In genomic region chr9:20512636-20513035, GRCh38 we compare ENCODE assay signal across 17 cellular contexts.
DNase-seq lines count a peak whose midpoint lies in the region; ATAC-seq and TF ChIP-seq lines count a peak whose summit lies in the region.
"Had no signal": no experiment of that assay in that cellular context is flagged by ENCODE, and none has a peak within 500 bp of the region (broad histone marks: within the 10 kb centered on the region; RNA-seq: fewer than 3 reads in every experiment).

No MANE protein-coding gene starts in this region.

- H3K4me3 ChIP-seq in epithelial cell of esophagus (ENCODE audit: low read length) = no peak overlapping the region
- H3K4me3 ChIP-seq in skeletal muscle satellite cell (ENCODE audit: low read length) = no peak overlapping the region
- no peak overlapping the region for H3K4me3 ChIP-seq in body of pancreas
- no peak overlapping the region for H3K4me3 ChIP-seq in neural progenitor cell
- H3K4me3 ChIP-seq: BLaER1 treated with 17β-estradiol and CSF1 and Interleukin-3, amounts not matched to agents 10 nM and 100 nM; MG63 had no signal

- H2AFZ ChIP-seq in neural progenitor cell (replicated peaks) = no peak overlapping the region

- no peak for TF ChIP-seq POLR2A in body of pancreas (IDR thresholded peaks at IDR 0.05)

- H3K4me3 Mint-ChIP-seq in activated naive CD8-positive, alpha-beta T cell treated with anti-CD3 and anti-CD28 coated beads, Interleukin-2, amount 10 ng/mL, durations not matched to agents 7 days and 5 days = peak overlapping the region; percentile 62
- no peak overlapping the region for H3K4me3 Mint-ChIP-seq in activated naive CD8-positive, alpha-beta T cell treated with anti-CD3 and anti-CD28 coated beads, Interleukin-2, amount 50 U/mL, for 24 hours
- no peak overlapping the region for H3K4me3 Mint-ChIP-seq in neural progenitor cell

- POLR2A ChIA-PET in activated naive CD8-positive, alpha-beta T cell treated with anti-CD3 and anti-CD28 coated beads, Interleukin-2, amount 10 ng/mL, durations not matched to agents 7 days and 5 days (lab: Charles Lee) = interaction anchor here (0.8 to 2.7 kb wide), 5 partner anchors 10 to 171 kb away, joined by 3 to 22 read pairs (median 3); partner anchors contain the start of genes FOCAD and MLLT3

- intact Hi-C loops in body of pancreas (cut with DNase I) = no loop called here

- peak overlapping the region; percentile 82 for H3K27ac Mint-ChIP-seq in activated naive CD8-positive, alpha-beta T cell treated with anti-CD3 and anti-CD28 coated beads, Interleukin-2, amount 10 ng/mL, durations not matched to agents 7 days and 5 days
- H3K27ac Mint-ChIP-seq in activated naive CD8-positive, alpha-beta T cell treated with anti-CD3 and anti-CD28 coated beads, Interleukin-2, amount 50 U/mL, for 24 hours = no peak overlapping the region
- H3K27ac Mint-ChIP-seq in neural progenitor cell = no peak overlapping the region

- peaks cover 57% of the 10 kb centered on the region for H3K36me3 Mint-ChIP-seq in activated naive CD8-positive, alpha-beta T cell treated with anti-CD3 and anti-CD28 coated beads, Interleukin-2, amount 10 ng/mL, durations not matched to agents 7 days and 5 days
- peaks cover 8% of the 10 kb centered on the region for H3K36me3 Mint-ChIP-seq in activated naive CD8-positive, alpha-beta T cell treated with anti-CD3 and anti-CD28 coated beads, Interleukin-2, amount 50 U/mL, for 24 hours (ENCODE audit: low read depth)
- no peaks in the 10 kb centered on the region for H3K36me3 Mint-ChIP-seq in neural progenitor cell

- H3K27ac ChIP-seq in body of pancreas = no peak overlapping the region
- no peak overlapping the region for H3K27ac ChIP-seq in neural progenitor cell
- H3K27ac ChIP-seq: BLaER1 treated with 17β-estradiol and CSF1 and Interleukin-3, amounts not matched to agents 10 nM and 100 nM; epithelial cell of prostate had no signal

- H3K27me3 ChIP-seq in skeletal muscle satellite cell (ENCODE audit: control insufficient read depth, insufficient read depth, low read length) (no peaks in the 10 kb centered on the region), body of pancreas (no peaks in the 10 kb centered on the region), neural progenitor cell (no peaks in the 10 kb centered on the region)
- H3K27me3 ChIP-seq: BLaER1 treated with 17β-estradiol and CSF1 and Interleukin-3, amounts not matched to agents 10 nM and 100 nM; MG63 had no signal

- H3K4me2 ChIP-seq in skeletal muscle satellite cell (ENCODE audit: low read length) (peak overlapping the region; percentile 43), neural progenitor cell (no peak overlapping the region)
- H3K4me2 ChIP-seq: BLaER1 treated with 17β-estradiol and CSF1 and Interleukin-3, amounts not matched to agents 10 nM and 100 nM had no signal

- H3K79me2 ChIP-seq in neural progenitor cell (ENCODE audit: low read depth) = no peaks in the 10 kb centered on the region

- TF ChIP-seq CTCF in epithelial cell of esophagus (IDR thresholded peaks at IDR 0.05; ENCODE audit: insufficient read depth, low read depth, low read length, missing control alignments) (no peak), body of pancreas (IDR thresholded peaks at IDR 0.05) (no peak), neural progenitor cell (IDR thresholded peaks at IDR 0.05) (no peak)

- H3K4me1 ChIP-seq in skeletal muscle satellite cell (ENCODE audit: control insufficient read depth, insufficient read depth, low read length) (peaks cover 20% of the 10 kb centered on the region), body of pancreas (no peaks in the 10 kb centered on the region), neural progenitor cell (no peaks in the 10 kb centered on the region)

- H3F3A ChIP-seq in neural progenitor cell (ENCODE audit: low read depth) = no peaks in the 10 kb centered on the region

- no peaks in the 10 kb centered on the region for H3K36me3 ChIP-seq in skeletal muscle satellite cell (ENCODE audit: insufficient read depth, low read length)
- no peaks in the 10 kb centered on the region for H3K36me3 ChIP-seq in body of pancreas (replicated peaks in 1 of 2; ENCODE audit: insufficient read depth in 1 of 2, low read depth in 2 of 2)
- H3K36me3 ChIP-seq in neural progenitor cell = no peaks in the 10 kb centered on the region
- H3K36me3 ChIP-seq: BLaER1 treated with 17β-estradiol and CSF1 and Interleukin-3, amounts not matched to agents 10 nM and 100 nM; MG63 had no signal

- H3K9me3 Mint-ChIP-seq in activated naive CD8-positive, alpha-beta T cell treated with anti-CD3 and anti-CD28 coated beads, Interleukin-2, amount 10 ng/mL, durations not matched to agents 7 days and 5 days = peaks cover 2% of the 10 kb centered on the region
- no peaks in the 10 kb centered on the region for H3K9me3 Mint-ChIP-seq in activated naive CD8-positive, alpha-beta T cell treated with anti-CD3 and anti-CD28 coated beads, Interleukin-2, amount 50 U/mL, for 24 hours
- peaks cover 5% of the 10 kb centered on the region for H3K9me3 Mint-ChIP-seq in neural progenitor cell

- peaks cover 83% of the 10 kb centered on the region for H3K4me1 Mint-ChIP-seq in activated naive CD8-positive, alpha-beta T cell treated with anti-CD3 and anti-CD28 coated beads, Interleukin-2, amount 10 ng/mL, durations not matched to agents 7 days and 5 days
- peaks cover 64% of the 10 kb centered on the region for H3K4me1 Mint-ChIP-seq in activated naive CD8-positive, alpha-beta T cell treated with anti-CD3 and anti-CD28 coated beads, Interleukin-2, amount 50 U/mL, for 24 hours
- H3K4me1 Mint-ChIP-seq in neural progenitor cell = peaks cover 3% of the 10 kb centered on the region

- peak; percentile 57 for ATAC-seq in activated naive CD8-positive, alpha-beta T cell treated with anti-CD3 and anti-CD28 coated beads, Interleukin-2, amount 10 ng/mL, durations not matched to agents 7 days and 5 days (ENCODE audit: low read depth)
- ATAC-seq in activated naive CD8-positive, alpha-beta T cell treated with anti-CD3 and anti-CD28 coated beads, Interleukin-2, amount 50 U/mL, for 24 hours = no peak
- no peak for ATAC-seq in body of pancreas
- ATAC-seq: Panc1; stimulated activated naive CD8-positive, alpha-beta T cell treated with anti-CD3 and anti-CD28 coated beads, Interleukin-15, Interleukin-2, amounts not matched to agents 100 U/mL and 50 U/mL, for 24 hours had no signal

- H3K9ac ChIP-seq in skeletal muscle satellite cell (ENCODE audit: low read depth, low read length) (no peak overlapping the region), neural progenitor cell (no peak overlapping the region)
- H3K9ac ChIP-seq: BLaER1 treated with 17β-estradiol and CSF1 and Interleukin-3, amounts not matched to agents 10 nM and 100 nM had no signal

- no peak for DNase-seq in activated naive CD8-positive, alpha-beta T cell treated with anti-CD3 and anti-CD28 coated beads, Interleukin-2, amount 10 ng/mL, durations not matched to agents 7 days and 5 days
- no peak for DNase-seq in activated naive CD8-positive, alpha-beta T cell treated with anti-CD3 and anti-CD28 coated beads, Interleukin-2, amount 50 U/mL, for 24 hours
- DNase-seq in LoVo (ENCODE audit: low spot score) (peak; percentile 25), epithelial cell of esophagus (ENCODE audit: low read depth) (peak; percentile 44), body of pancreas (no peak), neural progenitor cell (ENCODE audit: low spot score) (no peak), amygdala (lab: John Stamatoyannopoulos, UW) (no peak)
- DNase-seq: activated CD8-positive, alpha-beta memory T cell treated with anti-CD3 and anti-CD28 coated beads, Interleukin-2, amount 50 U/mL, for 48 hours; midbrain; NCI-H2171; stimulated activated CD4-positive, alpha-beta T cell treated with anti-CD3 and anti-CD28 coated beads, Interleukin-4, amount 100 ng/mL, for 4 hours; stimulated activated naive CD8-positive, alpha-beta T cell treated with anti-CD3 and anti-CD28 coated beads, Interleukin-15, Interleukin-2, amounts not matched to agents 100 U/mL and 50 U/mL, for 24 hours had no signal

- 70 to 78% methylated on average over 2 of the region's 2 CpGs for WGBS in body of pancreas, 2 donors

- H3K9me3 ChIP-seq in skeletal muscle satellite cell (replicated peaks; ENCODE audit: low read length) (no peaks in the 10 kb centered on the region), body of pancreas (no peaks in the 10 kb centered on the region), neural progenitor cell (ENCODE audit: low read depth) (no peaks in the 10 kb centered on the region)
- H3K9me3 ChIP-seq: BLaER1 treated with 17β-estradiol and CSF1 and Interleukin-3, amounts not matched to agents 10 nM and 100 nM; MG63 had no signal

- H3K27me3 Mint-ChIP-seq in activated naive CD8-positive, alpha-beta T cell treated with anti-CD3 and anti-CD28 coated beads, Interleukin-2, amount 10 ng/mL, durations not matched to agents 7 days and 5 days = no peaks in the 10 kb centered on the region
- no peaks in the 10 kb centered on the region for H3K27me3 Mint-ChIP-seq in activated naive CD8-positive, alpha-beta T cell treated with anti-CD3 and anti-CD28 coated beads, Interleukin-2, amount 50 U/mL, for 24 hours
- no peaks in the 10 kb centered on the region for H3K27me3 Mint-ChIP-seq in neural progenitor cell (ENCODE audit: insufficient read depth, low read depth)

- no peaks in the 10 kb centered on the region for H4K20me1 ChIP-seq in neural progenitor cell (ENCODE audit: low read depth)
- H4K20me1 ChIP-seq: BLaER1 treated with 17β-estradiol and CSF1 and Interleukin-3, amounts not matched to agents 10 nM and 100 nM had no signal

Comparison
In these comparisons a context has a peak if more than half of its experiments do, and no peak if none do; other contexts are left out.
1. DNase-seq: peak in LoVo (single experiment) and epithelial cell of esophagus (single experiment); none in activated naive CD8-positive, alpha-beta T cell treated with anti-CD3 and anti-CD28 coated beads, Interleukin-2, amount 10 ng/mL, durations not matched to agents 7 days and 5 days (single experiment), activated naive CD8-positive, alpha-beta T cell treated with anti-CD3 and anti-CD28 coated beads, Interleukin-2, amount 50 U/mL, for 24 hours (single experiment), body of pancreas (0 of 4), neural progenitor cell (single experiment) and amygdala (0 of 56).